In genomic region chr5:76685598-76686169, GRCh38 we compare ENCODE assay signal across 19 cellular contexts.
"Had no signal": no experiment of that assay in that cellular context is flagged by ENCODE, and none has a peak within 500 bp of the region (broad histone marks: within the 10 kb centered on the region; RNA-seq: fewer than 3 reads in every experiment).

No MANE protein-coding gene starts in this region.

- H3K4me3 ChIP-seq: adrenal gland, body of pancreas, left lung, sigmoid colon, suprapubic skin had no signal

- ATAC-seq: body of pancreas; left lung; stimulated activated naive CD8-positive, alpha-beta T cell treated with anti-CD3 and anti-CD28 coated beads, Interleukin-15, Interleukin-2, amounts not matched to agents 100 U/mL and 50 U/mL, for 24 hours had no signal

- H3K9me3 ChIP-seq: adrenal gland, body of pancreas, left lung, sigmoid colon, suprapubic skin had no signal

- H3K27ac ChIP-seq: body of pancreas, left lung, sigmoid colon, suprapubic skin had no signal

- H3K36me3 ChIP-seq: adrenal gland, sigmoid colon, suprapubic skin had no signal

- H3K27me3 ChIP-seq: adrenal gland, body of pancreas, left lung, sigmoid colon, suprapubic skin had no signal

- H3K9me3 Mint-ChIP-seq: activated T-helper 2 cell treated with anti-CD3 and anti-CD28 coated beads, Interferon-gamma antibody, Interleukin-2, Interleukin-4, amounts not matched to agents 10 μg/mL and 5 μg/mL and 100 μg/mL, durations not matched to agents 14 hours and 24 hours and 36 hours; central memory CD8-positive, alpha-beta T cell; dendritic cell treated with granulocyte-macrophage colony-stimulating factor and Interleukin-4, amounts not matched to agents 40 ng/mL and 50 ng/mL, for 4 days; endodermal cell; memory B cell; type B pancreatic cell had no signal

- H3K27ac Mint-ChIP-seq: activated T-helper 2 cell treated with anti-CD3 and anti-CD28 coated beads, Interferon-gamma antibody, Interleukin-2, Interleukin-4, amounts not matched to agents 10 μg/mL and 5 μg/mL and 100 μg/mL, durations not matched to agents 14 hours and 24 hours and 36 hours; dendritic cell treated with granulocyte-macrophage colony-stimulating factor and Interleukin-4, amounts not matched to agents 40 ng/mL and 50 ng/mL, for 4 days; endodermal cell; memory B cell; type B pancreatic cell had no signal

- H3K4me1 Mint-ChIP-seq: memory B cell had no signal

- H3K4me3 Mint-ChIP-seq: central memory CD8-positive, alpha-beta T cell; dendritic cell treated with granulocyte-macrophage colony-stimulating factor and Interleukin-4, amounts not matched to agents 40 ng/mL and 50 ng/mL, for 4 days; endodermal cell; memory B cell; neural crest cell; type B pancreatic cell had no signal

- H3K4me1 ChIP-seq: body of pancreas, sigmoid colon had no signal

- DNase-seq: activated CD4-positive, alpha-beta T cell treated with anti-CD3 and anti-CD28 coated beads, Interleukin-2, amount 50 U/mL, for 1 hour; activated CD4-positive, CD25-positive, alpha-beta regulatory T cell; activated naive CD4-positive, alpha-beta T cell treated with anti-CD3 and anti-CD28 coated beads, Interleukin-2, amount 50 U/mL, for 16 hours; activated T-cell treated with anti-CD3 and anti-CD28 coated beads for 4 hours; adrenal gland; body of pancreas; endodermal cell; glutamatergic neuron; left lung; sigmoid colon; stimulated activated CD4-positive, alpha-beta T cell treated with anti-CD3 and anti-CD28 coated beads, Interleukin-2, amount 100 ng/mL, for 48 hours; stimulated activated naive CD8-positive, alpha-beta T cell treated with anti-CD3 and anti-CD28 coated beads, Interleukin-15, Interleukin-2, amounts not matched to agents 100 U/mL and 50 U/mL, for 24 hours had no signal

- H3K27me3 Mint-ChIP-seq: central memory CD8-positive, alpha-beta T cell; dendritic cell treated with granulocyte-macrophage colony-stimulating factor and Interleukin-4, amounts not matched to agents 40 ng/mL and 50 ng/mL, for 4 days; memory B cell; type B pancreatic cell had no signal
